16 cellular contexts compared by ENCODE assay signal in genomic region chr10:22579826-22580225, GRCh38.
A peak's percentile ranks its signal among the peaks of the same experiment; 100 is the strongest.
DNase-seq lines count a peak whose midpoint lies in the region; ATAC-seq and TF ChIP-seq lines count a peak whose summit lies in the region.
"Had no signal": no experiment of that assay in that cellular context is flagged by ENCODE, and none has a peak within 500 bp of the region (broad histone marks: within the 10 kb centered on the region; RNA-seq: fewer than 3 reads in every experiment).

No MANE protein-coding gene starts in this region.

- CTCF ChIA-PET in CD4-positive, alpha-beta T cell (lab: Charles Lee) = no interaction called here

- POLR2A ChIA-PET in CD4-positive, alpha-beta T cell (lab: Charles Lee) = no interaction called here

- no peak for DNase-seq in activated T-cell treated with anti-CD3 and anti-CD28 coated beads, Interleukin-2, amount 50 U/mL, for 24 hours
- DNase-seq in activated T-cell treated with anti-CD3 and anti-CD28 coated beads, Interleukin-2, amount 50 U/mL, for 1 hour = no peak
- no peak for DNase-seq in CD4-positive, alpha-beta T cell
- DNase-seq in islet precursor cell (peak; percentile 55), NCI-H526 treated with DMSO at 0.1 percent for 48 hours (lab: John Stamatoyannopoulos, UW) (no peak), NCI-H82 treated with DMSO at 0.1 percent for 48 hours (lab: John Stamatoyannopoulos, UW; ENCODE audit: unreplicated experiment) (no peak)
- DNase-seq: DMS79, NCI-H1105, NCI-H2227 treated with DMSO at 0.1 percent for 48 hours, NCI-H510A treated with DMSO at 0.1 percent for 48 hours, PC-9, SIG-M5 had no signal

- H3K4me1 Mint-ChIP-seq in activated T-cell treated with anti-CD3 and anti-CD28 coated beads, Interleukin-2, amount 50 U/mL, for 24 hours (ENCODE audit: low read depth) = peaks cover 51% of the 10 kb centered on the region
- H3K4me1 Mint-ChIP-seq in CD4-positive, alpha-beta T cell (ENCODE audit: low read depth) = peaks cover 59% of the 10 kb centered on the region

- H3K27ac Mint-ChIP-seq in activated T-cell treated with anti-CD3 and anti-CD28 coated beads, Interleukin-2, amount 50 U/mL, for 24 hours = peak overlapping the region; percentile 55
- H3K27ac Mint-ChIP-seq in CD4-positive, alpha-beta T cell = peak overlapping the region; percentile 24

- no peak for TF ChIP-seq CTCF in CD4-positive, alpha-beta T cell (IDR thresholded peaks at IDR 0.05)
- TF ChIP-seq CTCF in KMS-11 (conservative IDR thresholded peaks at IDR 0.05; ENCODE audit: low read depth, low read length) = no peak

- H3K9ac ChIP-seq in KMS-11 = no peak overlapping the region

- no peaks in the 10 kb centered on the region for H4K20me1 ChIP-seq in KMS-11 (ENCODE audit: insufficient read depth)

- no peaks in the 10 kb centered on the region; the same call in 1 of the 2 replicates for H3K79me2 ChIP-seq in KMS-11 (ENCODE audit: insufficient read depth, low read depth)

- peak overlapping the region; percentile 33; the same call in 1 of the 2 replicates for H3K4me2 ChIP-seq in KMS-11
- H3K4me2 ChIP-seq: A549, PC-9 had no signal

- no peak for ATAC-seq in CD4-positive, alpha-beta T cell (ENCODE audit: poor library complexity)
- ATAC-seq in GM21717 (IDR thresholded peaks at IDR 0.05; ENCODE audit: unreplicated experiment) = no peak
- ATAC-seq: A549 had no signal

- intact Hi-C loops in CD4-positive, alpha-beta T cell (cut with DNase I, micrococcal nuclease) = loop anchor here (5.0 to 10.0 kb wide), 3 partner anchors 262 to 1085 kb away; no protein-coding TSS in a partner anchor

- no peak overlapping the region for H2AFZ ChIP-seq in KMS-11 (ENCODE audit: low read depth)
- H2AFZ ChIP-seq: PC-9 had no signal

- H3K27me3 Mint-ChIP-seq in activated T-cell treated with anti-CD3 and anti-CD28 coated beads, Interleukin-2, amount 50 U/mL, for 24 hours = no peaks in the 10 kb centered on the region
- no peaks in the 10 kb centered on the region for H3K27me3 Mint-ChIP-seq in CD4-positive, alpha-beta T cell

- no peaks in the 10 kb centered on the region for H3K36me3 ChIP-seq in KMS-11 (ENCODE audit: insufficient read depth)

- no peaks in the 10 kb centered on the region for H3K9me3 Mint-ChIP-seq in activated T-cell treated with anti-CD3 and anti-CD28 coated beads, Interleukin-2, amount 50 U/mL, for 24 hours
- no peaks in the 10 kb centered on the region for H3K9me3 Mint-ChIP-seq in CD4-positive, alpha-beta T cell

- H3K27ac ChIP-seq in CD4-positive, alpha-beta T cell (ENCODE audit: low read depth, low read length) = no peak overlapping the region
- H3K27ac ChIP-seq in KMS-11 = no peak overlapping the region
- H3K27ac ChIP-seq: A549, PC-9, RWPE1 had no signal

- H3K4me1 ChIP-seq in KMS-11 (ENCODE audit: low read depth, poor library complexity, severe bottlenecking) = peaks cover 32% of the 10 kb centered on the region
- H3K4me1 ChIP-seq: A549 had no signal

- H3K36me3 Mint-ChIP-seq in activated T-cell treated with anti-CD3 and anti-CD28 coated beads, Interleukin-2, amount 50 U/mL, for 24 hours (ENCODE audit: low read depth) = peaks cover 97% of the 10 kb centered on the region
- H3K36me3 Mint-ChIP-seq in CD4-positive, alpha-beta T cell (ENCODE audit: low read depth) = peaks cover 99% of the 10 kb centered on the region

- H3K4me3 Mint-ChIP-seq in activated T-cell treated with anti-CD3 and anti-CD28 coated beads, Interleukin-2, amount 50 U/mL, for 24 hours = no peak overlapping the region
- H3K4me3 Mint-ChIP-seq in CD4-positive, alpha-beta T cell = no peak overlapping the region

- H3K27me3 ChIP-seq in CD4-positive, alpha-beta T cell (ENCODE audit: control insufficient read depth, insufficient read depth, low read length) = no peaks in the 10 kb centered on the region
- H3K27me3 ChIP-seq in KMS-11 (ENCODE audit: insufficient read depth, low read depth) = no peaks in the 10 kb centered on the region

- H3K4me3 ChIP-seq in KMS-11 (IDR thresholded peaks at IDR 0.05; ENCODE audit: insufficient read depth, low read depth, low read length) = no peak overlapping the region
- H3K4me3 ChIP-seq: A549, PC-9 had no signal

- no peaks in the 10 kb centered on the region for H3K9me3 ChIP-seq in CD4-positive, alpha-beta T cell (ENCODE audit: control insufficient read depth, low read length)
- H3K9me3 ChIP-seq: A549 had no signal
